28 cellular contexts compared by ENCODE assay signal in the genomic region with DNA sequence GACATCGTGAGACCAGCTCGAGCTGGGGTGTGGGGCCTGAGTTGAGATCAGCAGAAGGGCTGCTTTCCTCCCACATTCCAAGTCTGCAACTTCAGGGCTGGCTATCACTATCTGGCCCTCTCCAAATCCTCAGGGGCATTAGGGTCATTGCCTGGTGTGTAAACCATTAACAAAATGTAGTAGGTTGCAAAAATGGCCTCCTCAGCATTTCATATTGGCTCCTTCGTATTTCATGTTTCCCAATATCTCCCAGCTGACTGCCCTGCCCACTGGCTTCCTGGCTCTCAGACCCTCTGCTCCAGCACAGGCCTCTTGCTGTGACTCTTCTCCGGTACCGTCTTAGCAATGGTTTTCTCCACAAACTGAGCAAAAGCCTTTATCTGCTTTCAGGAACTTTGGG.
"Had no signal": no experiment of that assay in that cellular context is flagged by ENCODE, and none has a peak within 500 bp of the region (broad histone marks: within the 10 kb centered on the region; RNA-seq: fewer than 3 reads in every experiment).

No MANE protein-coding gene starts in this region.

- H3K27me3 Mint-ChIP-seq: activated CD4-positive, alpha-beta T cell treated with anti-CD3 and anti-CD28 coated beads for 36 hours; activated naive CD8-positive, alpha-beta T cell treated with anti-CD3 and anti-CD28 coated beads, Interleukin-2, amount 50 U/mL, for 24 hours had no signal

- H3K9me3 ChIP-seq: SJSA1 had no signal

- H3K4me1 ChIP-seq: ascending aorta, SJSA1 had no signal

- DNase-seq: activated CD4-positive, alpha-beta T cell treated with anti-CD3 and anti-CD28 coated beads for 36 hours; activated CD4-positive, CD25-positive, alpha-beta regulatory T cell; activated CD8-positive, alpha-beta memory T cell treated with anti-CD3 and anti-CD28 coated beads, Interleukin-2, amount 50 U/mL, for 4 hours; activated CD8-positive, alpha-beta T cell treated with anti-CD3 and anti-CD28 coated beads for 36 hours; activated effector memory CD4-positive, alpha-beta T cell treated with anti-CD3 and anti-CD28 coated beads, Interleukin-2, amount 50 U/mL, for 16 hours; activated naive CD4-positive, alpha-beta T cell treated with Interleukin-2 at 50 U/mL for 16 hours; activated naive CD8-positive, alpha-beta T cell treated with anti-CD3 and anti-CD28 coated beads, Interleukin-2, amount 50 U/mL, for 24 hours; activated T-cell treated with anti-CD3 and anti-CD28 coated beads, Interleukin-2, amount 50 U/mL, for 1 hour; amniotic stem cell; Kasumi-1; NCI-H1105 treated with DMSO at 0.1 percent for 48 hours; NCI-H1436 treated with DMSO at 0.1 percent for 48 hours; NCI-H187; NCI-H2081; NCI-H510A treated with DMSO at 0.1 percent for 48 hours; NCI-H69; NK-92 treated with Interleukin-12 subunit alpha and Interleukin-12 subunit beta, amount 100 ng/mL, for 24 hours; OCI-M1; RPMI8226; SHP77 had no signal

- H3K36me3 ChIP-seq: ascending aorta, SJSA1 had no signal

- H3K27ac Mint-ChIP-seq: activated CD4-positive, alpha-beta T cell treated with anti-CD3 and anti-CD28 coated beads for 36 hours; activated CD8-positive, alpha-beta T cell treated with anti-CD3 and anti-CD28 coated beads for 36 hours; activated naive CD4-positive, alpha-beta T cell treated with anti-CD3 and anti-CD28 coated beads, Interleukin-2, amount 50 U/mL, for 72 hours; activated naive CD8-positive, alpha-beta T cell treated with anti-CD3 and anti-CD28 coated beads, Interleukin-2, amount 50 U/mL, for 24 hours had no signal

- H3K4me3 Mint-ChIP-seq: activated CD4-positive, alpha-beta T cell treated with anti-CD3 and anti-CD28 coated beads for 36 hours; activated CD8-positive, alpha-beta T cell treated with anti-CD3 and anti-CD28 coated beads for 36 hours; activated naive CD8-positive, alpha-beta T cell treated with anti-CD3 and anti-CD28 coated beads, Interleukin-2, amount 50 U/mL, for 24 hours; brain had no signal

- H3K27me3 ChIP-seq: ascending aorta, SJSA1 had no signal

- H3K36me3 Mint-ChIP-seq: brain had no signal

- H3K9me3 Mint-ChIP-seq: activated CD8-positive, alpha-beta T cell treated with anti-CD3 and anti-CD28 coated beads for 36 hours; activated naive CD8-positive, alpha-beta T cell treated with anti-CD3 and anti-CD28 coated beads, Interleukin-2, amount 50 U/mL, for 24 hours had no signal

- ATAC-seq: activated CD4-positive, alpha-beta T cell treated with anti-CD3 and anti-CD28 coated beads for 36 hours; activated CD8-positive, alpha-beta T cell treated with anti-CD3 and anti-CD28 coated beads for 36 hours; activated naive CD8-positive, alpha-beta T cell treated with anti-CD3 and anti-CD28 coated beads, Interleukin-2, amount 50 U/mL, for 24 hours; K562; Panc1; SK-N-SH treated with all-trans-retinoic acid at 6 μM for 48 hours had no signal

- H3K27ac ChIP-seq: ascending aorta, SJSA1, VCaP had no signal

- H3K4me3 ChIP-seq: ascending aorta, K562, SJSA1 had no signal
